Comparison of ENCODE assay signal across 18 cellular contexts in the genomic region with DNA sequence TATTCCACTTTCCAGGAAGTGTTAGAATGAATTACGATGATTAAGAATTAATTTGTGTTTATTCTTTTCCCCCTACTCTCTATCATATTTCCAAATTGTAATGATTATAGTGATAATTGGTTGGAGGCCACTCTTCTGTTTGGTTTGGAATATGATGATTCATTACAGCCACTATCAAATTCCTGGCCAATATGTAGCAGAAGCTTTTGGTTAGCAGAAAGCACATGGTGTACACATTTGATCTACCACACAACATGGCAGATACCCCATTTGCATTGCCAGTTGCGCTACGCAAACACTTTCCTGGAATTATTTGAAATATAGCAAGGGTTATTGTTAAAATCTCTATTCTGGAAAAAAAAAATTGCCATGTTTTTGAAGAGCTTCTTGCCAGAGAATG.
DNase-seq lines count a peak whose midpoint lies in the region; TF ChIP-seq lines count a peak whose summit lies in the region.
"Had no signal": no experiment of that assay in that cellular context is flagged by ENCODE, and none has a peak within 500 bp of the region (broad histone marks: within the 10 kb centered on the region; RNA-seq: fewer than 3 reads in every experiment).

No MANE protein-coding gene starts in this region.

- DNase-seq in AG08395 (ENCODE audit: low spot score): peak; percentile 15
- DNase-seq in GM04504 (ENCODE audit: low read depth): peak; percentile 6
- DNase-seq in PC-9: no peak
- peak; percentile 5 for DNase-seq in fibroblast of the conjunctiva (ENCODE audit: low read depth)
- no peak for DNase-seq in activated CD4-positive, alpha-beta memory T cell treated with anti-CD3 and anti-CD28 coated beads, Interleukin-2, amount 10 ng/mL, durations not matched to agents 7 days and 5 days
- no peak for DNase-seq in ascending aorta (ENCODE audit: low spot score in 2 of 2)
- DNase-seq in RPMI8226: no peak
- DNase-seq in activated T-cell treated with anti-CD3 and anti-CD28 coated beads, Interleukin-2, amount 50 U/mL, for 24 hours: no peak
- DNase-seq: BE2C, Kasumi-1, NCI-H1417 treated with DMSO at 0.1 percent for 48 hours, NCI-H2081 treated with DMSO at 0.1 percent for 48 hours, NCI-H2227 treated with DMSO at 0.1 percent for 48 hours, NCI-H526, PC-3, Right ventricle myocardium superior had no signal

- H3K4me3 ChIP-seq in PC-9 (no peak overlapping the region), ascending aorta (no peak overlapping the region)
- H3K4me3 ChIP-seq: A549 had no signal

- H3K9me3 ChIP-seq in PC-9 (ENCODE audit: insufficient read depth, low read depth): no peaks in the 10 kb centered on the region; the same call in 1 of the 2 replicates
- H3K9me3 ChIP-seq in ascending aorta: no peaks in the 10 kb centered on the region
- H3K9me3 ChIP-seq: A549, BE2C had no signal

- TF ChIP-seq CTCF in PC-9 (conservative IDR thresholded peaks at IDR 0.05): no peak
- TF ChIP-seq CTCF in ascending aorta (IDR thresholded peaks at IDR 0.05): no peak

- no peaks in the 10 kb centered on the region for H3K27me3 ChIP-seq in PC-9 (ENCODE audit: insufficient read depth, low read depth)
- no peaks in the 10 kb centered on the region for H3K27me3 ChIP-seq in ascending aorta
- H3K27me3 ChIP-seq: BE2C had no signal

- H3K36me3 ChIP-seq in PC-9 (ENCODE audit: low read depth): no peaks in the 10 kb centered on the region
- no peaks in the 10 kb centered on the region for H3K36me3 ChIP-seq in ascending aorta
- H3K36me3 ChIP-seq: BE2C had no signal

- H3K9me2 ChIP-seq in PC-9 (ENCODE audit: insufficient read depth): no peaks in the 10 kb centered on the region

- no peak overlapping the region for H3K4me3 Mint-ChIP-seq in activated CD4-positive, alpha-beta memory T cell treated with anti-CD3 and anti-CD28 coated beads, Interleukin-2, amount 10 ng/mL, durations not matched to agents 7 days and 5 days
- H3K4me3 Mint-ChIP-seq in activated T-cell treated with anti-CD3 and anti-CD28 coated beads, Interleukin-2, amount 50 U/mL, for 24 hours: no peak overlapping the region
- H3K4me3 Mint-ChIP-seq: CD4-positive, alpha-beta memory T cell had no signal

- CTCF ChIA-PET in PC-9 (lab: Charles Lee): interaction anchor here (0.6 kb wide), 1 partner anchor 438 kb away, joined by 3 read pairs; no protein-coding TSS in a partner anchor
- CTCF ChIA-PET in activated CD4-positive, alpha-beta memory T cell treated with anti-CD3 and anti-CD28 coated beads, Interleukin-2, amount 10 ng/mL, durations not matched to agents 7 days and 5 days (lab: Charles Lee): no interaction called here

- no peaks in the 10 kb centered on the region for H3K4me1 Mint-ChIP-seq in activated CD4-positive, alpha-beta memory T cell treated with anti-CD3 and anti-CD28 coated beads, Interleukin-2, amount 10 ng/mL, durations not matched to agents 7 days and 5 days
- H3K4me1 Mint-ChIP-seq in activated T-cell treated with anti-CD3 and anti-CD28 coated beads, Interleukin-2, amount 50 U/mL, for 24 hours (ENCODE audit: low read depth): no peaks in the 10 kb centered on the region
- H3K4me1 Mint-ChIP-seq: CD4-positive, alpha-beta memory T cell had no signal

- no peaks in the 10 kb centered on the region for H3F3A ChIP-seq in PC-9 (ENCODE audit: insufficient read depth, low read depth)

- H3K4me2 ChIP-seq in PC-9: no peak overlapping the region
- H3K4me2 ChIP-seq: A549 had no signal

- no TSS peak for BruUV-seq in PC-9 (replicated peaks; lab: Mats Ljungman, UMichigan)

- POLR2A ChIA-PET in PC-9 (lab: Charles Lee; ENCODE audit: unreplicated experiment): no interaction called here
- POLR2A ChIA-PET in activated CD4-positive, alpha-beta memory T cell treated with anti-CD3 and anti-CD28 coated beads, Interleukin-2, amount 10 ng/mL, durations not matched to agents 7 days and 5 days (lab: Charles Lee): no interaction called here

- H2AFZ ChIP-seq in PC-9: 0 out of 2 replicates have a peak overlapping the region, but pooled peaks have one; percentile 4

- intact Hi-C loops in PC-9 (cut with micrococcal nuclease; ENCODE audit: unreplicated experiment) (no loop called here), ascending aorta (cut with DNase I) (no loop called here)

- H3K27ac ChIP-seq in PC-9 (no peak overlapping the region), ascending aorta (no peak overlapping the region)
- H3K27ac ChIP-seq: A549 had no signal

- no peaks in the 10 kb centered on the region for H3K36me3 Mint-ChIP-seq in activated CD4-positive, alpha-beta memory T cell treated with anti-CD3 and anti-CD28 coated beads, Interleukin-2, amount 10 ng/mL, durations not matched to agents 7 days and 5 days (ENCODE audit: low read depth)
- no peaks in the 10 kb centered on the region for H3K36me3 Mint-ChIP-seq in activated T-cell treated with anti-CD3 and anti-CD28 coated beads, Interleukin-2, amount 50 U/mL, for 24 hours (ENCODE audit: low read depth)
- H3K36me3 Mint-ChIP-seq: CD4-positive, alpha-beta memory T cell had no signal

- H3K4me1 ChIP-seq in PC-9 (replicated peaks; ENCODE audit: insufficient read depth) (no peaks in the 10 kb centered on the region), ascending aorta (no peaks in the 10 kb centered on the region)
- H3K4me1 ChIP-seq: A549, BE2C had no signal

- H3K79me2 ChIP-seq in PC-9 (ENCODE audit: low read depth): no peaks in the 10 kb centered on the region

- no peaks in the 10 kb centered on the region for H4K20me1 ChIP-seq in PC-9 (ENCODE audit: insufficient read depth)

- H3K27me3 Mint-ChIP-seq in activated CD4-positive, alpha-beta memory T cell treated with anti-CD3 and anti-CD28 coated beads, Interleukin-2, amount 10 ng/mL, durations not matched to agents 7 days and 5 days: no peaks in the 10 kb centered on the region
- no peaks in the 10 kb centered on the region for H3K27me3 Mint-ChIP-seq in activated T-cell treated with anti-CD3 and anti-CD28 coated beads, Interleukin-2, amount 50 U/mL, for 24 hours

- H3K27ac Mint-ChIP-seq in activated CD4-positive, alpha-beta memory T cell treated with anti-CD3 and anti-CD28 coated beads, Interleukin-2, amount 10 ng/mL, durations not matched to agents 7 days and 5 days: no peak overlapping the region
- no peak overlapping the region for H3K27ac Mint-ChIP-seq in activated T-cell treated with anti-CD3 and anti-CD28 coated beads, Interleukin-2, amount 50 U/mL, for 24 hours
- H3K27ac Mint-ChIP-seq: CD4-positive, alpha-beta memory T cell had no signal

- H3K9me3 Mint-ChIP-seq in activated CD4-positive, alpha-beta memory T cell treated with anti-CD3 and anti-CD28 coated beads, Interleukin-2, amount 10 ng/mL, durations not matched to agents 7 days and 5 days: peaks cover 3% of the 10 kb centered on the region
- no peaks in the 10 kb centered on the region for H3K9me3 Mint-ChIP-seq in activated T-cell treated with anti-CD3 and anti-CD28 coated beads, Interleukin-2, amount 50 U/mL, for 24 hours

Comparison
In these comparisons a context has a peak if more than half of its experiments do, and no peak if none do; other contexts are left out.
1. DNase-seq: peak in AG08395 (single experiment), GM04504 (single experiment) and fibroblast of the conjunctiva (single experiment); none in PC-9 (0 of 2), activated CD4-positive, alpha-beta memory T cell treated with anti-CD3 and anti-CD28 coated beads, Interleukin-2, amount 10 ng/mL, durations not matched to agents 7 days and 5 days (single experiment), ascending aorta (0 of 2), RPMI8226 (single experiment) and activated T-cell treated with anti-CD3 and anti-CD28 coated beads, Interleukin-2, amount 50 U/mL, for 24 hours (single experiment).